18 cellular contexts compared by ENCODE assay signal in genomic region chr6:31636698-31637596, GRCh38. TPM values are rescaled to one million over a fixed set of nuclear protein-coding genes. Genes with fewer than 3 reads are reported as not detected.
DNase-seq lines count a peak whose midpoint lies in the region; ATAC-seq and TF ChIP-seq lines count a peak whose summit lies in the region.
"Had no signal": no experiment of that assay in that cellular context is flagged by ENCODE, and none has a peak within 500 bp of the region (broad histone marks: within the 10 kb centered on the region; RNA-seq: fewer than 3 reads in every experiment).

No MANE protein-coding gene starts in this region.

- H3K27me3 Mint-ChIP-seq in activated naive CD8-positive, alpha-beta T cell: no peaks in the 10 kb centered on the region
- no peaks in the 10 kb centered on the region for H3K27me3 Mint-ChIP-seq in activated naive CD8-positive, alpha-beta T cell treated with anti-CD3 and anti-CD28 coated beads, Interleukin-2, amount 50 U/mL, for 24 hours
- no peaks in the 10 kb centered on the region for H3K27me3 Mint-ChIP-seq in effector memory CD8-positive, alpha-beta T cell
- no peaks in the 10 kb centered on the region for H3K27me3 Mint-ChIP-seq in stimulated activated naive B cell treated with anti-CD40 and anti-IgM and Interleukin-4, amounts not matched to agents 10 μg/mL and 1 μg/mL and 100 μg/mL, for 72 hours

- H3K9me3 Mint-ChIP-seq in activated naive CD8-positive, alpha-beta T cell (ENCODE audit: low read depth): no peaks in the 10 kb centered on the region
- H3K9me3 Mint-ChIP-seq in activated naive CD8-positive, alpha-beta T cell treated with anti-CD3 and anti-CD28 coated beads, Interleukin-2, amount 50 U/mL, for 24 hours: no peaks in the 10 kb centered on the region
- H3K9me3 Mint-ChIP-seq in effector memory CD8-positive, alpha-beta T cell: no peaks in the 10 kb centered on the region
- no peaks in the 10 kb centered on the region for H3K9me3 Mint-ChIP-seq in stimulated activated naive B cell treated with anti-CD40 and anti-IgM and Interleukin-4, amounts not matched to agents 10 μg/mL and 1 μg/mL and 100 μg/mL, for 72 hours

- peaks cover 5% of the 10 kb centered on the region for H3K36me3 Mint-ChIP-seq in activated naive CD8-positive, alpha-beta T cell
- H3K36me3 Mint-ChIP-seq in activated naive CD8-positive, alpha-beta T cell treated with anti-CD3 and anti-CD28 coated beads, Interleukin-2, amount 50 U/mL, for 24 hours (ENCODE audit: low read depth): peaks cover 53% of the 10 kb centered on the region
- H3K36me3 Mint-ChIP-seq in effector memory CD8-positive, alpha-beta T cell (ENCODE audit: insufficient read depth): peaks cover 82% of the 10 kb centered on the region
- peaks cover 35 to 72% of the 10 kb centered on the region in 2 donors for H3K36me3 Mint-ChIP-seq in stimulated activated naive B cell treated with anti-CD40 and anti-IgM and Interleukin-4, amounts not matched to agents 10 μg/mL and 1 μg/mL and 100 μg/mL, for 72 hours

- no peak for ATAC-seq in activated naive CD8-positive, alpha-beta T cell treated with anti-CD3 and anti-CD28 coated beads, Interleukin-2, amount 50 U/mL, for 24 hours
- no peak for ATAC-seq in effector memory CD8-positive, alpha-beta T cell (replicated peaks)
- no peak for ATAC-seq in stimulated activated naive B cell treated with anti-CD40 and anti-IgM and Interleukin-4, amounts not matched to agents 10 μg/mL and 1 μg/mL and 100 μg/mL, for 72 hours (replicated peaks)
- ATAC-seq in foreskin keratinocyte (no peak), HG03159 (IDR thresholded peaks at IDR 0.05; ENCODE audit: unreplicated experiment) (no peak), HG02981 (IDR thresholded peaks at IDR 0.05; ENCODE audit: unreplicated experiment) (no peak)

- no peak overlapping the region for H3K4me2 ChIP-seq in PC-9
- H3K4me2 ChIP-seq: SK-N-SH had no signal

- CTCF ChIA-PET in PC-9 (lab: Charles Lee): no interaction called here

- H4K20me1 ChIP-seq in PC-9 (ENCODE audit: insufficient read depth): 0 out of 2 replicates have a peak, but pooled peaks cover 17% of the 10 kb centered on the region

- H3K27ac Mint-ChIP-seq in activated naive CD8-positive, alpha-beta T cell: peak overlapping the region; percentile 8
- no peak overlapping the region for H3K27ac Mint-ChIP-seq in activated naive CD8-positive, alpha-beta T cell treated with anti-CD3 and anti-CD28 coated beads, Interleukin-2, amount 50 U/mL, for 24 hours
- peak overlapping the region; percentile 10 to 51 for H3K27ac Mint-ChIP-seq in effector memory CD8-positive, alpha-beta T cell
- peak overlapping the region; percentile 60 for H3K27ac Mint-ChIP-seq in stimulated activated naive B cell treated with anti-CD40 and anti-IgM and Interleukin-4, amounts not matched to agents 10 μg/mL and 1 μg/mL and 100 μg/mL, for 72 hours

- intact Hi-C loops in PC-9 (cut with micrococcal nuclease; ENCODE audit: unreplicated experiment): no loop called here

- H3K4me1 Mint-ChIP-seq in activated naive CD8-positive, alpha-beta T cell (ENCODE audit: low read depth): peaks cover 2% of the 10 kb centered on the region
- peaks cover 18% of the 10 kb centered on the region for H3K4me1 Mint-ChIP-seq in activated naive CD8-positive, alpha-beta T cell treated with anti-CD3 and anti-CD28 coated beads, Interleukin-2, amount 50 U/mL, for 24 hours
- H3K4me1 Mint-ChIP-seq in effector memory CD8-positive, alpha-beta T cell (ENCODE audit: low read depth in 2 of 2): peaks cover 3% of the 10 kb centered on the region in 2 donors
- peaks cover 7 to 20% of the 10 kb centered on the region in 2 donors for H3K4me1 Mint-ChIP-seq in stimulated activated naive B cell treated with anti-CD40 and anti-IgM and Interleukin-4, amounts not matched to agents 10 μg/mL and 1 μg/mL and 100 μg/mL, for 72 hours

- no peak overlapping the region for H3K4me3 ChIP-seq in PC-9
- H3K4me3 ChIP-seq: upper lobe of left lung had no signal

- TSS peak; percentile 16 for BruUV-seq in PC-9 (replicated peaks; lab: Mats Ljungman, UMichigan)

- H3K4me1 ChIP-seq in PC-9 (replicated peaks; ENCODE audit: insufficient read depth) (no peaks in the 10 kb centered on the region), foreskin keratinocyte (no peaks in the 10 kb centered on the region)
- H3K4me1 ChIP-seq: parathyroid adenoma, upper lobe of left lung had no signal

- H3K4me3 Mint-ChIP-seq in activated naive CD8-positive, alpha-beta T cell: no peak overlapping the region
- no peak overlapping the region for H3K4me3 Mint-ChIP-seq in activated naive CD8-positive, alpha-beta T cell treated with anti-CD3 and anti-CD28 coated beads, Interleukin-2, amount 50 U/mL, for 24 hours
- H3K4me3 Mint-ChIP-seq in effector memory CD8-positive, alpha-beta T cell: peak overlapping the region in 1 of 2 donors; percentile 40
- H3K4me3 Mint-ChIP-seq in stimulated activated naive B cell treated with anti-CD40 and anti-IgM and Interleukin-4, amounts not matched to agents 10 μg/mL and 1 μg/mL and 100 μg/mL, for 72 hours: no peak overlapping the region

- H3K27ac ChIP-seq in PC-9 (no peak overlapping the region), foreskin keratinocyte (no peak overlapping the region)
- H3K27ac ChIP-seq: parathyroid adenoma, upper lobe of left lung had no signal

- H3K36me3 ChIP-seq in PC-9 (ENCODE audit: low read depth): peaks cover 19% of the 10 kb centered on the region; the same call in 1 of the 2 replicates

- no peaks in the 10 kb centered on the region for H3K9me2 ChIP-seq in PC-9 (ENCODE audit: insufficient read depth)
- H3K9me2 ChIP-seq: SK-N-SH had no signal

- peaks cover 73% of the 10 kb centered on the region for H3F3A ChIP-seq in PC-9 (ENCODE audit: insufficient read depth, low read depth)

- H3K27me3 ChIP-seq in PC-9 (ENCODE audit: insufficient read depth, low read depth): no peaks in the 10 kb centered on the region
- H3K27me3 ChIP-seq in foreskin keratinocyte: no peaks in the 10 kb centered on the region
- H3K27me3 ChIP-seq: upper lobe of left lung had no signal

- no peak overlapping the region for H2AFZ ChIP-seq in PC-9
- H2AFZ ChIP-seq: parathyroid adenoma had no signal

- no peak for TF ChIP-seq CTCF in PC-9 (conservative IDR thresholded peaks at IDR 0.05)
- no peak for TF ChIP-seq CTCF in foreskin keratinocyte (conservative IDR thresholded peaks at IDR 0.05)

- DNase-seq in activated naive CD8-positive, alpha-beta T cell treated with anti-CD3 and anti-CD28 coated beads, Interleukin-2, amount 50 U/mL, for 24 hours: no peak
- DNase-seq in PC-9 (no peak), foreskin keratinocyte (no peak)
- DNase-seq in effector memory CD8-positive, alpha-beta T cell: no peak
- no peak for DNase-seq in stimulated activated naive B cell treated with anti-CD40 and anti-IgM and Interleukin-4, amounts not matched to agents 10 μg/mL and 1 μg/mL and 100 μg/mL, for 72 hours
- DNase-seq: activated CD8-positive, alpha-beta memory T cell treated with anti-CD3 and anti-CD28 coated beads for 24 hours; activated effector memory CD4-positive, alpha-beta T cell treated with Interleukin-2 at 50 U/mL for 16 hours; left cardiac atrium; NCI-H1694; SK-N-SH; stimulated activated naive CD4-positive, alpha-beta T cell treated with Interleukin-2 at 50 U/mL for 16 hours had no signal

- POLR2A ChIA-PET in PC-9 (lab: Charles Lee; ENCODE audit: unreplicated experiment): interaction anchor here (0.6 kb wide), 1 partner anchor 228 kb away, joined by 4 read pairs; no protein-coding TSS in a partner anchor

- no peaks in the 10 kb centered on the region for H3K9me3 ChIP-seq in PC-9 (ENCODE audit: insufficient read depth, low read depth)
- H3K9me3 ChIP-seq: SK-N-SH, upper lobe of left lung had no signal

- no peaks in the 10 kb centered on the region for H3K79me2 ChIP-seq in PC-9 (ENCODE audit: low read depth)

RNA-seq across cellular contexts. Expression of gene BAG6, which starts 15.5 kb away (rescaled TPM):
- 336 and 358 TPM in 2 replicates for total RNA-seq in PC-9 (2021)
- 179 and 180 TPM in 2 replicates for total RNA-seq in foreskin keratinocyte
- polyA plus RNA-seq in foreskin keratinocyte: 181 and 185 TPM in 2 replicates

RNA-seq across cellular contexts. Expression of gene PRRC2A, which starts 16.4 kb away (rescaled TPM):
- total RNA-seq in PC-9 (2021) (182 and 192 TPM in 2 replicates), foreskin keratinocyte (116 and 126 TPM in 2 replicates)
- polyA plus RNA-seq in foreskin keratinocyte: 143 and 149 TPM in 2 replicates

RNA-seq across cellular contexts. Expression of gene APOM, which starts 18.7 kb away (rescaled TPM):
- total RNA-seq in PC-9 (2021): 2.7 and 2.9 TPM in 2 replicates
- 0.88 and 1.3 TPM in 2 replicates for total RNA-seq in foreskin keratinocyte
- 2.7 and 3.0 TPM in 2 replicates for polyA plus RNA-seq in foreskin keratinocyte

RNA-seq across cellular contexts. Expression of gene AIF1, which starts 21.9 kb away (rescaled TPM):
- total RNA-seq in PC-9 (2021) (not detected in 2 replicates), foreskin keratinocyte (not detected in 2 replicates)
- polyA plus RNA-seq in foreskin keratinocyte: not detected in 2 replicates
- total RNA-seq: fibroblast of lung, NCI-H460 had no signal
- polyA plus RNA-seq: fibroblast of lung, SK-N-SH had no signal

RNA-seq across cellular contexts. Expression of gene C6orf47, which starts 23.6 kb away (rescaled TPM):
- 17.2 and 17.8 TPM in 2 replicates for total RNA-seq in PC-9 (2021)
- 18.7 and 19.7 TPM in 2 replicates for total RNA-seq in foreskin keratinocyte
- 16.7 and 16.8 TPM in 2 replicates for polyA plus RNA-seq in foreskin keratinocyte
